In the genomic region with DNA sequence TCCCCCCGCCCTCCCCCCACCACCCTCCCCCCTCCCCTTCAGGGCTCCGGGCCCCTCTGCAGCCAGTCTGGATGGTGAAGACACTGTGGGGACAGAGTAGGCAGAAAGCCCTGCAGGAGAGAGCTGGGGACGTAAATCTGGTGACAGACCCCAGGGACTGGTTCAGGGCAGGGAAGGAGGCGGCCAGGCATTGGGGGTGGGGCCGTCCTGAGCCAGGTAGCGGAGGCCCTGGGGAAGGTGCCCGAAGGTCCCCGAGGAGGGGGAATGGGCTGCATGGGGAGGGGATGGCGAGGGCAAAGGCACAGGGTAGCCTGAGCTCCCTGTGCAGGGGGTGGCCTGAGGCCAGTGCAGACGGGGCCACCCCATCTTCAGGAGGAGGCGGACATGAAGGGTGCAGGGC, we compare ENCODE assay signal across 2 cellular contexts.
TF ChIP-seq lines count a peak whose summit lies in the region.

No MANE protein-coding gene starts in this region.

TF ChIP-seq in HEK293, 187 proteins besides CTCF, POLR2A, EP300 and RAD21:
- TF ChIP-seq ZNF37A (tag by site-specific recombination; IDR thresholded peaks at IDR 0.05), result no peak
- TF ChIP-seq GLIS1 (tag by site-specific recombination; IDR thresholded peaks at IDR 0.05), result 0 out of 2 replicates have a peak, but pooled peaks have one; percentile 12
TF ChIP-seq in HEK293: peak in this region for 1.

TF ChIP-seq in H1, 55 proteins besides CTCF, POLR2A, EP300 and RAD21:
- TF ChIP-seq EGR1 (IDR thresholded peaks at IDR 0.05; ENCODE audit: borderline replicate concordance, low read depth, low read length), result no peak
- no peak for TF ChIP-seq TEAD4 (IDR thresholded peaks at IDR 0.05; ENCODE audit: low read depth, low read length)
- no peak for TF ChIP-seq JUN (IDR thresholded peaks at IDR 0.05; ENCODE audit: low read depth, low read length)
TF ChIP-seq in H1: peak in this region for 0.
